Comparison of ENCODE assay signal across 1 cellular context in the genomic region with DNA sequence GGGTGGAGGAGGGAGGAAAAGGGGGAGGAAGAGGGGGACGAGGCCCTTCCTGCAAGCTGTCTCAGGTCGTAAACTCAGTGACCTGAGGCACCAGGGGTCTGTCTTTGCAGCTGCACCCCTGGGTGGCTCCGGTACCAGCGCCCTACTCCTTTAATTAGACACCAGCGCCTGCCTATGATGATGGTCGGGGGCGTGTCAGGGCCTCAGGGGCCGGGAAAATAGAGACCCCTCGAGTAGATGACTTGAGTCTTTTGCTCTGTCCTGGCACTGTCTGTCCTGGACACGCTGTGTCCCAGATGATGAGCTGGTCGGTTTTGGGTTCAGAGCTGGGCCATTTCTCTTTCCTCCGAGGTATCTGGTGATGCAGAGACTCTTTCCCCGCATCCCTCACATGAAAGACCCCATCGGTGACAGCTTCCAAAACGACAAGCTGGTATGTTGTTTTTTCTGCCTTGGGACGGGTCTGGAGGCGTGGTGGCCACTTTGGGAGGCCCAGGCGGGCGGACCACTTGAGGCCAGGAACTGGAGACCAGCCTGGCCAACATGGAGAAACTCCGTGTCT.
TF ChIP-seq lines count a peak whose summit lies in the region.

No MANE protein-coding gene starts in this region.

TF ChIP-seq in H1, 55 proteins besides CTCF, POLR2A, EP300 and RAD21:
- TF ChIP-seq, protein P1, sequence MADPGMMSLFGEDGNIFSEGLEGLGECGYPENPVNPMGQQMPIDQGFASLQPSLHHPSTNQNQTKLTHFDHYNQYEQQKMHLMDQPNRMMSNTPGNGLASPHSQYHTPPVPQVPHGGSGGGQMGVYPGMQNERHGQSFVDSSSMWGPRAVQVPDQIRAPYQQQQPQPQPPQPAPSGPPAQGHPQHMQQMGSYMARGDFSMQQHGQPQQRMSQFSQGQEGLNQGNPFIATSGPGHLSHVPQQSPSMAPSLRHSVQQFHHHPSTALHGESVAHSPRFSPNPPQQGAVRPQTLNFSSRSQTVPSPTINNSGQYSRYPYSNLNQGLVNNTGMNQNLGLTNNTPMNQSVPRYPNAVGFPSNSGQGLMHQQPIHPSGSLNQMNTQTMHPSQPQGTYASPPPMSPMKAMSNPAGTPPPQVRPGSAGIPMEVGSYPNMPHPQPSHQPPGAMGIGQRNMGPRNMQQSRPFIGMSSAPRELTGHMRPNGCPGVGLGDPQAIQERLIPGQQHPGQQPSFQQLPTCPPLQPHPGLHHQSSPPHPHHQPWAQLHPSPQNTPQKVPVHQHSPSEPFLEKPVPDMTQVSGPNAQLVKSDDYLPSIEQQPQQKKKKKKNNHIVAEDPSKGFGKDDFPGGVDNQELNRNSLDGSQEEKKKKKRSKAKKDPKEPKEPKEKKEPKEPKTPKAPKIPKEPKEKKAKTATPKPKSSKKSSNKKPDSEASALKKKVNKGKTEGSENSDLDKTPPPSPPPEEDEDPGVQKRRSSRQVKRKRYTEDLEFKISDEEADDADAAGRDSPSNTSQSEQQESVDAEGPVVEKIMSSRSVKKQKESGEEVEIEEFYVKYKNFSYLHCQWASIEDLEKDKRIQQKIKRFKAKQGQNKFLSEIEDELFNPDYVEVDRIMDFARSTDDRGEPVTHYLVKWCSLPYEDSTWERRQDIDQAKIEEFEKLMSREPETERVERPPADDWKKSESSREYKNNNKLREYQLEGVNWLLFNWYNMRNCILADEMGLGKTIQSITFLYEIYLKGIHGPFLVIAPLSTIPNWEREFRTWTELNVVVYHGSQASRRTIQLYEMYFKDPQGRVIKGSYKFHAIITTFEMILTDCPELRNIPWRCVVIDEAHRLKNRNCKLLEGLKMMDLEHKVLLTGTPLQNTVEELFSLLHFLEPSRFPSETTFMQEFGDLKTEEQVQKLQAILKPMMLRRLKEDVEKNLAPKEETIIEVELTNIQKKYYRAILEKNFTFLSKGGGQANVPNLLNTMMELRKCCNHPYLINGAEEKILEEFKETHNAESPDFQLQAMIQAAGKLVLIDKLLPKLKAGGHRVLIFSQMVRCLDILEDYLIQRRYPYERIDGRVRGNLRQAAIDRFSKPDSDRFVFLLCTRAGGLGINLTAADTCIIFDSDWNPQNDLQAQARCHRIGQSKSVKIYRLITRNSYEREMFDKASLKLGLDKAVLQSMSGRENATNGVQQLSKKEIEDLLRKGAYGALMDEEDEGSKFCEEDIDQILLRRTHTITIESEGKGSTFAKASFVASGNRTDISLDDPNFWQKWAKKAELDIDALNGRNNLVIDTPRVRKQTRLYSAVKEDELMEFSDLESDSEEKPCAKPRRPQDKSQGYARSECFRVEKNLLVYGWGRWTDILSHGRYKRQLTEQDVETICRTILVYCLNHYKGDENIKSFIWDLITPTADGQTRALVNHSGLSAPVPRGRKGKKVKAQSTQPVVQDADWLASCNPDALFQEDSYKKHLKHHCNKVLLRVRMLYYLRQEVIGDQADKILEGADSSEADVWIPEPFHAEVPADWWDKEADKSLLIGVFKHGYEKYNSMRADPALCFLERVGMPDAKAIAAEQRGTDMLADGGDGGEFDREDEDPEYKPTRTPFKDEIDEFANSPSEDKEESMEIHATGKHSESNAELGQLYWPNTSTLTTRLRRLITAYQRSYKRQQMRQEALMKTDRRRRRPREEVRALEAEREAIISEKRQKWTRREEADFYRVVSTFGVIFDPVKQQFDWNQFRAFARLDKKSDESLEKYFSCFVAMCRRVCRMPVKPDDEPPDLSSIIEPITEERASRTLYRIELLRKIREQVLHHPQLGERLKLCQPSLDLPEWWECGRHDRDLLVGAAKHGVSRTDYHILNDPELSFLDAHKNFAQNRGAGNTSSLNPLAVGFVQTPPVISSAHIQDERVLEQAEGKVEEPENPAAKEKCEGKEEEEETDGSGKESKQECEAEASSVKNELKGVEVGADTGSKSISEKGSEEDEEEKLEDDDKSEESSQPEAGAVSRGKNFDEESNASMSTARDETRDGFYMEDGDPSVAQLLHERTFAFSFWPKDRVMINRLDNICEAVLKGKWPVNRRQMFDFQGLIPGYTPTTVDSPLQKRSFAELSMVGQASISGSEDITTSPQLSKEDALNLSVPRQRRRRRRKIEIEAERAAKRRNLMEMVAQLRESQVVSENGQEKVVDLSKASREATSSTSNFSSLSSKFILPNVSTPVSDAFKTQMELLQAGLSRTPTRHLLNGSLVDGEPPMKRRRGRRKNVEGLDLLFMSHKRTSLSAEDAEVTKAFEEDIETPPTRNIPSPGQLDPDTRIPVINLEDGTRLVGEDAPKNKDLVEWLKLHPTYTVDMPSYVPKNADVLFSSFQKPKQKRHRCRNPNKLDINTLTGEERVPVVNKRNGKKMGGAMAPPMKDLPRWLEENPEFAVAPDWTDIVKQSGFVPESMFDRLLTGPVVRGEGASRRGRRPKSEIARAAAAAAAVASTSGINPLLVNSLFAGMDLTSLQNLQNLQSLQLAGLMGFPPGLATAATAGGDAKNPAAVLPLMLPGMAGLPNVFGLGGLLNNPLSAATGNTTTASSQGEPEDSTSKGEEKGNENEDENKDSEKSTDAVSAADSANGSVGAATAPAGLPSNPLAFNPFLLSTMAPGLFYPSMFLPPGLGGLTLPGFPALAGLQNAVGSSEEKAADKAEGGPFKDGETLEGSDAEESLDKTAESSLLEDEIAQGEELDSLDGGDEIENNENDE (IDR thresholded peaks at IDR 0.05; ENCODE audit: insufficient replicate concordance, low read length), result peak; percentile 10
- TF ChIP-seq KDM5A (IDR thresholded peaks at IDR 0.05; ENCODE audit: low read length), result no peak
